In the genomic region with DNA sequence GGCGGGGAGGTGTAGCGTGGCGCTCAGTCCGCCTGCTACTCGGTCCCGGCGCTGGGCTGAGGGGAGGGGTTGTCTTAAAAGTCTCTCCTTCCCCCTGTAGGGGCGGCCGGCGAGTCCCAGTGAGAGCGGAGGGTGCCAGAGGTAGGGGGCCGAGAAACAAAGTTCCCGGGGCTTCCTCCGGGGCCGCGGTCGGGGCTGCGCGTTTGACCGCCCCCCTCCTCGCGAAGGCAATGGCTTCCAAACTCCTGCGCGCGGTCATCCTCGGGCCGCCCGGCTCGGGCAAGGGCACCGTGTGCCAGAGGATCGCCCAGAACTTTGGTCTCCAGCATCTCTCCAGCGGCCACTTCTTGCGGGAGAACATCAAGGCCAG, we compare ENCODE assay signal across 8 cellular contexts. TPM values are rescaled to one million over a fixed set of nuclear protein-coding genes. Genes with fewer than 3 reads are reported as not detected.
DNase-seq lines count a peak whose midpoint lies in the region; ATAC-seq, FAIRE-seq and TF ChIP-seq lines count a peak whose summit lies in the region.
"Not testable (repeated sequence)": the region's sequence is repeated elsewhere in the genome, so short reads cannot be mapped to it uniquely, and the experiment has no call there.

Gene AK4, plus strand, starts transcription at position 26 of the 370 bp plus-strand sequence. Its CDS starts 205 bp downstream, at position 231.

- not testable (repeated sequence) for BruUV-seq in GM12878 (replicated peaks; lab: Mats Ljungman, UMichigan)

- peak within 1 kb of the TSS; percentile 91 for H3K4me2 ChIP-seq in GM12878 (ENCODE audit: control insufficient read depth, insufficient read depth)

- CTCF ChIA-PET in GM12878 (lab: Yijun Ruan, JAX): interaction anchor here (1.4 kb wide), 1 partner anchor 17 kb away, joined by 3 read pairs; no protein-coding TSS in a partner anchor

- DNase-seq in Caki2 (ENCODE audit: low read depth); SJCRH30; GM12878 (ENCODE audit: low read depth, low spot score); glomerular endothelial cell (ENCODE audit: extremely low read depth, low read depth, low spot score); stimulated activated naive CD8-positive, alpha-beta T cell treated with anti-CD3 and anti-CD28 coated beads, Interleukin-15, Interleukin-2, amounts not matched to agents 100 U/mL and 50 U/mL, for 24 hours: not testable (repeated sequence)

- peak within 1 kb of the TSS; percentile 88 for H2AFZ ChIP-seq in GM12878 (ENCODE audit: control insufficient read depth, low read depth, low read length)

- intact Hi-C loops in GM12878 (cut with micrococcal nuclease; ENCODE audit: unreplicated experiment): not testable (repeated sequence)

- H3K9ac ChIP-seq in GM12878 (ENCODE audit: control insufficient read depth, insufficient read depth, low read length): peak within 1 kb of the TSS; percentile 63
- peak within 1 kb of the TSS; percentile 79 for H3K9ac ChIP-seq in mucosa of stomach (ENCODE audit: low read length)

- 0% methylated on average over 1 of the region's 33 CpGs for WGBS in GM12878 (ENCODE audit: insufficient coverage, insufficient replicate concordance, low lambda C conversion rate, missing lambda C conversion rate)

- H3K9me3 ChIP-seq in SJCRH30 (replicated peaks); GM12878 (replicated peaks; ENCODE audit: control insufficient read depth, insufficient read depth, low read length); mucosa of stomach (ENCODE audit: control insufficient read depth, low read length): not testable (repeated sequence)

- not testable (repeated sequence) for TF ChIP-seq EP300 in GM12878 (IDR thresholded peaks at IDR 0.05; ENCODE audit: borderline replicate concordance in 1 of 2, control insufficient read depth in 1 of 2, low read depth in 2 of 2, low read length in 2 of 2)

- FAIRE-seq in GM12878 (lab: Jason Lieb, UNC): not testable (repeated sequence)

- peak within 1 kb of the TSS; percentile 52 for H3K27ac ChIP-seq in SJCRH30
- H3K27ac ChIP-seq in GM12878 (ENCODE audit: control insufficient read depth, insufficient read depth): peak within 1 kb of the TSS; percentile 55

- not testable (repeated sequence) for H4K20me1 ChIP-seq in GM12878 (ENCODE audit: control insufficient read depth, insufficient read depth)

- RAD21 ChIA-PET in GM12878 (lab: Charles Lee; ENCODE audit: unreplicated experiment): interaction anchor here (0.8 to 1.2 kb wide), 4 partner anchors 10 to 272 kb away, joined by 3 to 6 read pairs (median 3); partner anchors contain the start of genes LEPR and LEPROT

- H3K27me3 ChIP-seq in SJCRH30; GM12878 (replicated peaks in 1 of 2; ENCODE audit: control insufficient read depth in 2 of 2, insufficient read depth in 2 of 2, low read length in 1 of 2); mucosa of stomach (ENCODE audit: control insufficient read depth, insufficient read depth, low read length): not testable (repeated sequence)

- H3K36me3 ChIP-seq in SJCRH30; GM12878 (ENCODE audit: control insufficient read depth in 2 of 2, insufficient read depth in 2 of 2, low read length in 1 of 2); mucosa of stomach (ENCODE audit: control insufficient read depth, insufficient read depth, low read length): not testable (repeated sequence)

- SMC1A ChIA-PET in GM12878 (lab: Charles Lee; ENCODE audit: uncharacterized antibody, unreplicated experiment): interaction anchor here (0.9 to 2.5 kb wide), 3 partner anchors 19 to 61 kb away, joined by 3 to 10 read pairs (median 3); no protein-coding TSS in a partner anchor

- not testable (repeated sequence) for TF ChIP-seq RAD21 in GM12878 (IDR thresholded peaks at IDR 0.05; ENCODE audit: insufficient read depth, low read depth, low read length)

- ATAC-seq in GM21528 (IDR thresholded peaks at IDR 0.05; ENCODE audit: low FRiP score, unreplicated experiment): peak; percentile 29
- ATAC-seq in HG03159 (IDR thresholded peaks at IDR 0.05; ENCODE audit: unreplicated experiment): peak; percentile 13
- peak; percentile 64 for ATAC-seq in GM12878
- peak; percentile 11 for ATAC-seq in stimulated activated naive CD8-positive, alpha-beta T cell treated with anti-CD3 and anti-CD28 coated beads, Interleukin-15, Interleukin-2, amounts not matched to agents 100 U/mL and 50 U/mL, for 24 hours

- in situ Hi-C loops in Caki2 (cut with HindIII; ENCODE audit: low pct_unique_long_range_greater_than_20kb, low sequenced_read_pairs); GM12878 (cut with MboI): not testable (repeated sequence)

- peaks cover 51% of the 10 kb centered on the region for H3K79me2 ChIP-seq in GM12878 (ENCODE audit: control insufficient read depth, insufficient read depth, low read length)

- not testable (repeated sequence) for TF ChIP-seq POLR2A in GM12878 (IDR thresholded peaks at IDR 0.05; ENCODE audit: low read depth, low read length)

- peak within 1 kb of the TSS; percentile 85 for H3K4me3 ChIP-seq in SJCRH30
- peak within 1 kb of the TSS; percentile 87 for H3K4me3 ChIP-seq in GM12878
- H3K4me3 ChIP-seq in mucosa of stomach (ENCODE audit: low read length): peak within 1 kb of the TSS; percentile 60

- not testable (repeated sequence) for TF ChIP-seq CTCF in GM12878 (IDR thresholded peaks at IDR 0.05 in 2 of 3, conservative IDR thresholded peaks at IDR 0.05 in 1 of 3; ENCODE audit: control insufficient read depth in 2 of 3, extremely low read depth in 1 of 3, insufficient read depth in 1 of 3, low read depth in 3 of 3, low read length in 3 of 3)

- not testable (repeated sequence) for H3K4me1 ChIP-seq in SJCRH30; GM12878 (ENCODE audit: control insufficient read depth, insufficient read depth, low read length)
- H3K4me1 ChIP-seq in mucosa of stomach (ENCODE audit: control insufficient read depth, insufficient read depth, low read length): peaks cover 34% of the 10 kb centered on the region

- POLR2A ChIA-PET in GM12878 (lab: Charles Lee): interaction anchor here (0.9 to 1.2 kb wide), 4 partner anchors 59 to 68 kb away, joined by 3 read pairs; no protein-coding TSS in a partner anchor

RNA-seq across cellular contexts. Expression of gene AK4, which starts in this region (rescaled TPM):
- 14.0 and 14.7 TPM in 2 replicates for total RNA-seq in Caki2 (2014; rRNA removed; shearing (Covaris generic); ENCODE audit: low replicate concordance)
- 54.5 and 57.2 TPM in 2 replicates for total RNA-seq in SJCRH30 (2014; rRNA removed; shearing (Covaris generic))
- 60.1 and 61.7 TPM in 2 replicates for total RNA-seq in GM12878 (2013; cell fraction: nucleolus; rRNA removed)
- total RNA-seq in GM12878 (2014; rRNA removed) (42.0 and 49.9 TPM in 2 replicates), GM12878 (2014; rRNA removed; fragmentation: Illumina TruSeq; extraction: Trizol) (28.6 and 31.0 TPM in 2 replicates), GM12878 (2021) (61.2 and 63.7 TPM in 2 replicates), glomerular endothelial cell (21.5 and 24.7 TPM in 2 replicates)
- 86.9 TPM for polyA plus RNA-seq in GM12878 (2011; ENCODE audit: low read depth)
- polyA plus RNA-seq in GM12878 (2011; rRNA removed) (161 and 172 TPM in 2 replicates), GM12878 (2014; fragmentation: Illumina TruSeq; extraction: Trizol) (51.5 and 64.0 TPM in 2 replicates), GM12878 (2014; fragmentation: Nextera tagmentation; extraction: Ambion mirVana) (10 to 100 TPM; 23.9 to 26.9 TPM), GM12878 (2014; rRNA removed) (38.3 and 46.5 TPM in 2 replicates), GM12878 (2016; fragmentation: Nextera tagmentation; extraction: Ambion mirVana) (10 to 100 TPM; 68.6 to 76.5 TPM)
- polyA plus RNA-seq in GM12878 (2011; cell fraction: cytosol; rRNA removed): 88.7 and 144 TPM in 2 replicates
- 35.3 and 61.7 TPM in 2 replicates for polyA plus RNA-seq in GM12878 (2011; cell fraction: nucleus; rRNA removed)
- polyA plus RNA-seq in GM12878 (2012): 67.8 and 107 TPM in 2 replicates
- polyA minus RNA-seq in GM12878 (2011; rRNA and poly(A)+ RNA removed): 114 and 122 TPM in 2 replicates
- 23.0 and 33.8 TPM in 2 replicates for polyA minus RNA-seq in GM12878 (2011; cell fraction: cytosol; rRNA and poly(A)+ RNA removed)
- 23.1 and 24.6 TPM in 2 replicates for polyA minus RNA-seq in GM12878 (2011; cell fraction: nucleus; rRNA and poly(A)+ RNA removed)

Comparison
In these comparisons a context has a peak if more than half of its experiments do, and no peak if none do; other contexts are left out.
1. ATAC-seq: peak in every context shown above with its lines; median percentile 64 in GM12878; 29 in GM21528; 13 in HG03159; 11 in stimulated activated naive CD8-positive, alpha-beta T cell treated with anti-CD3 and anti-CD28 coated beads, Interleukin-15, Interleukin-2, amounts not matched to agents 100 U/mL and 50 U/mL, for 24 hours.